In the genomic region with DNA sequence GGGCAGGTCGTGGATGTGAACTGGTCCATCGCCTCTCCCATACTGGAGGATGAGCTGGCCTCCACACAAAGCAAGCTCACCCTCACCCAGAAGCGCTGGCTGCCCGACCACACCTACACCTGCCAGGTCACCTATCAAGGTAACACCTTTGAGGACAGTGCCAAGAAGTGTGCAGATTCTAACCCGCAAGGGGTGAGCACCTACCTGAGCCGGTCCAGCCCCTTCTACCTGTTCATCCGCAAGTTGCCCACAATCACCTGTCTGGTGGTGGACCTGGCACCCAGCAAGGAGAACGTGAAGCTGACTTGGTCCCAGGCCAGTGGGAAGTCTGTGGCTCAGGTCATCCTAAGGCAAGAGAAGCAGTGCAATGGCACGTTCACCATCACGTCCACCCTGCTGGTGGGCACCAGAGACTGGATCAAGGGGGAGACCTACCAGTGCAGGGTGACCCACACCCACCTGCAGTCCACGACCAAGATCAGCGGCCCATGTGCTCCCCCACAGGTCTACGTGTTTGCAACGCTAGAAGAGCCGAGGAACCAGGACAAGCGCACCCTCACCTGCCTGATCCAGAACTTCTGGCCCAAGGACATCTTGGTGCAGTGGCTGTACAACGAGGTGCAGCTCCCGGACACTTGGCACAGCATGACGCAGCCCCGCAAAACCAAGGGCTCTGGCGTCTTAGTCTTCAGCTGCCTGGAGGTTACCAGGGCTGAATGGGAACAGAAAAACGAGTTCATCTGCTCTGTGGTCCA, we compare ENCODE assay signal across 19 cellular contexts.
A peak's percentile ranks its signal among the peaks of the same experiment; 100 is the strongest.
DNase-seq lines count a peak whose midpoint lies in the region; ATAC-seq, FAIRE-seq and TF ChIP-seq lines count a peak whose summit lies in the region.
"Had no signal": no experiment of that assay in that cellular context is flagged by ENCODE, and none has a peak within 500 bp of the region (broad histone marks: within the 10 kb centered on the region; RNA-seq: fewer than 3 reads in every experiment).

No MANE protein-coding gene starts in this region.

- TF ChIP-seq CTCF in left ventricle myocardium inferior (IDR thresholded peaks at IDR 0.05; ENCODE audit: borderline replicate concordance), result no peak
- no peak for TF ChIP-seq CTCF in bronchial epithelial cell (IDR thresholded peaks at IDR 0.05; ENCODE audit: insufficient read depth, low read length, severe bottlenecking)
- no peak for TF ChIP-seq CTCF in mucosa of descending colon (IDR thresholded peaks at IDR 0.05)
- no peak for TF ChIP-seq CTCF in upper lobe of right lung (IDR thresholded peaks at IDR 0.05)
- TF ChIP-seq CTCF in GM10248 (IDR thresholded peaks at IDR 0.05; ENCODE audit: control extremely low read depth, extremely low read depth, low read depth, missing control alignments), result no peak

- intact Hi-C loops in cardiac septum (cut with DNase I) (no loop called here), left ventricle myocardium inferior (cut with micrococcal nuclease) (no loop called here), mucosa of descending colon (cut with DNase I, micrococcal nuclease) (no loop called here), upper lobe of right lung (cut with DNase I) (no loop called here), left colon (cut with DNase I, micrococcal nuclease) (no loop called here)

- H3K9me3 ChIP-seq in left ventricle myocardium inferior (replicated peaks) (peaks cover 5% of the 10 kb centered on the region), mucosa of descending colon (peaks cover 11% of the 10 kb centered on the region), upper lobe of right lung (no peaks in the 10 kb centered on the region)
- H3K9me3 ChIP-seq: BE2C, Peyer's patch had no signal

- peak; percentile 58 for FAIRE-seq in bronchial epithelial cell (lab: Jason Lieb, UNC)

- peak; percentile 75 for DNase-seq in cardiac septum (ENCODE audit: low spot score)
- DNase-seq in left ventricle myocardium inferior, result no peak
- DNase-seq in bronchial epithelial cell (ENCODE audit: low read depth), result no peak
- peak in 2 of 3 donors; percentile 9 to 25 for DNase-seq in mucosa of descending colon
- DNase-seq in upper lobe of right lung, result peak; percentile 51
- DNase-seq in left colon, result no peak
- DNase-seq in GM10248 (ENCODE audit: extremely low spot score), result no peak
- DNase-seq: BE2C; EL; GF-D8; Karpas-422; MV-4-11; NCI-H1105 treated with DMSO at 0.1 percent for 48 hours; NCI-H2029 treated with DMSO at 0.1 percent for 48 hours; NCI-H226; NCI-H510A treated with DMSO at 0.1 percent for 48 hours; NCI-H774; NK-92 treated with Interleukin-12 subunit alpha and Interleukin-12 subunit beta, amount 100 ng/mL, for 24 hours; Peyer's patch had no signal

- H3K4me1 ChIP-seq in left ventricle myocardium inferior (no peaks in the 10 kb centered on the region), mucosa of descending colon (ENCODE audit: low read depth) (no peaks in the 10 kb centered on the region), upper lobe of right lung (no peaks in the 10 kb centered on the region)
- H3K4me1 ChIP-seq: BE2C, Peyer's patch had no signal

- ATAC-seq in mucosa of descending colon (no peak), upper lobe of right lung (peak; percentile 6), left colon (no peak)

- H3K36me3 ChIP-seq in left ventricle myocardium inferior (peaks cover 24% of the 10 kb centered on the region), bronchial epithelial cell (ENCODE audit: control insufficient read depth, insufficient read depth, low read length) (peaks cover 17% of the 10 kb centered on the region), mucosa of descending colon (ENCODE audit: low read depth) (peaks cover 2% of the 10 kb centered on the region), upper lobe of right lung (peaks cover 12% of the 10 kb centered on the region)
- H3K36me3 ChIP-seq: BE2C had no signal

- CTCF ChIA-PET in GM10248 (lab: Yijun Ruan, JAX), result no interaction called here

- H3K27ac ChIP-seq in left ventricle myocardium inferior (replicated peaks), result no peak overlapping the region
- no peak overlapping the region for H3K27ac ChIP-seq in upper lobe of right lung
- H3K27ac ChIP-seq: Peyer's patch had no signal

- H3K4me3 ChIP-seq in left ventricle myocardium inferior (no peak overlapping the region), bronchial epithelial cell (ENCODE audit: low read depth, low read length) (no peak overlapping the region), mucosa of descending colon (no peak overlapping the region), upper lobe of right lung (no peak overlapping the region)
- H3K4me3 ChIP-seq: Peyer's patch had no signal

- H3K27me3 ChIP-seq in left ventricle myocardium inferior (ENCODE audit: low read depth) (no peaks in the 10 kb centered on the region), bronchial epithelial cell (ENCODE audit: control insufficient read depth, insufficient read depth, low read length) (no peaks in the 10 kb centered on the region), upper lobe of right lung (no peaks in the 10 kb centered on the region)
- H3K27me3 ChIP-seq: BE2C, Peyer's patch had no signal

- POLR2A ChIA-PET in GM10248 (lab: Yijun Ruan, JAX), result no interaction called here

Comparison
In these comparisons a context has a peak if more than half of its experiments do, and no peak if none do; other contexts are left out.
1. DNase-seq: peak in cardiac septum (single experiment), mucosa of descending colon (2 of 3) and upper lobe of right lung (single experiment); none in left ventricle myocardium inferior (single experiment), bronchial epithelial cell (single experiment), left colon (0 of 2) and GM10248 (single experiment).